In genomic region chr2:16067444-16068232, GRCh38 we compare ENCODE assay signal across 21 cellular contexts.
DNase-seq lines count a peak whose midpoint lies in the region; ATAC-seq and TF ChIP-seq lines count a peak whose summit lies in the region.
"Had no signal": no experiment of that assay in that cellular context is flagged by ENCODE, and none has a peak within 500 bp of the region (broad histone marks: within the 10 kb centered on the region; RNA-seq: fewer than 3 reads in every experiment).

No MANE protein-coding gene starts in this region.

- no peak for TF ChIP-seq CTCF in BE2C (IDR thresholded peaks at IDR 0.05; ENCODE audit: low read depth, low read length)
- TF ChIP-seq CTCF in WERI-Rb-1 (IDR thresholded peaks at IDR 0.05; ENCODE audit: low read depth, low read length) = no peak
- TF ChIP-seq CTCF in glutamatergic neuron (IDR thresholded peaks at IDR 0.05; ENCODE audit: partially characterized antibody, unreplicated experiment) = no peak

- H3K27ac Mint-ChIP-seq in glutamatergic neuron (ENCODE audit: unreplicated experiment) = peak overlapping the region; percentile 0
- no peak overlapping the region for H3K27ac Mint-ChIP-seq in activated T-cell treated with anti-CD3 and anti-CD28 coated beads, Interleukin-2, amount 50 U/mL, for 24 hours
- H3K27ac Mint-ChIP-seq: CD8-positive, alpha-beta memory T cell had no signal

- peaks cover 11% of the 10 kb centered on the region for H3K9me3 Mint-ChIP-seq in glutamatergic neuron (ENCODE audit: unreplicated experiment)
- H3K9me3 Mint-ChIP-seq in activated T-cell treated with anti-CD3 and anti-CD28 coated beads, Interleukin-2, amount 50 U/mL, for 24 hours = peaks cover 9% of the 10 kb centered on the region

- no peak overlapping the region for H3K4me3 Mint-ChIP-seq in glutamatergic neuron (ENCODE audit: unreplicated experiment)
- no peak overlapping the region for H3K4me3 Mint-ChIP-seq in activated T-cell treated with anti-CD3 and anti-CD28 coated beads, Interleukin-2, amount 50 U/mL, for 24 hours
- H3K4me3 Mint-ChIP-seq: CD8-positive, alpha-beta memory T cell had no signal

- H3K36me3 ChIP-seq in BE2C (no peaks in the 10 kb centered on the region), WERI-Rb-1 (no peaks in the 10 kb centered on the region)

- H3K4me1 ChIP-seq in BE2C = peaks cover 23% of the 10 kb centered on the region

- H3K36me3 Mint-ChIP-seq in glutamatergic neuron (ENCODE audit: unreplicated experiment) = peaks cover 10% of the 10 kb centered on the region
- peaks cover 2% of the 10 kb centered on the region for H3K36me3 Mint-ChIP-seq in activated T-cell treated with anti-CD3 and anti-CD28 coated beads, Interleukin-2, amount 50 U/mL, for 24 hours (ENCODE audit: low read depth)
- H3K36me3 Mint-ChIP-seq: CD8-positive, alpha-beta memory T cell had no signal

- H3K27me3 Mint-ChIP-seq in glutamatergic neuron (ENCODE audit: unreplicated experiment) = peaks cover 6% of the 10 kb centered on the region
- H3K27me3 Mint-ChIP-seq in activated T-cell treated with anti-CD3 and anti-CD28 coated beads, Interleukin-2, amount 50 U/mL, for 24 hours = no peaks in the 10 kb centered on the region

- peaks cover 5% of the 10 kb centered on the region for H3K4me1 Mint-ChIP-seq in glutamatergic neuron (ENCODE audit: low read depth, unreplicated experiment)
- H3K4me1 Mint-ChIP-seq in activated T-cell treated with anti-CD3 and anti-CD28 coated beads, Interleukin-2, amount 50 U/mL, for 24 hours (ENCODE audit: low read depth) = no peaks in the 10 kb centered on the region
- H3K4me1 Mint-ChIP-seq: CD8-positive, alpha-beta memory T cell had no signal

- no peak for ATAC-seq in HG02571 (IDR thresholded peaks at IDR 0.05; ENCODE audit: unreplicated experiment)

- no peaks in the 10 kb centered on the region for H3K27me3 ChIP-seq in BE2C
- H3K27me3 ChIP-seq in WERI-Rb-1 (ENCODE audit: insufficient read depth, low read depth, severe bottlenecking) = no peaks in the 10 kb centered on the region

- H3K4me3 ChIP-seq in BE2C (ENCODE audit: low read depth, low read length) (no peak overlapping the region), WERI-Rb-1 (ENCODE audit: low read depth, low read length) (peak overlapping the region; percentile 8; the same call in 1 of the 2 replicates)
- H3K4me3 ChIP-seq: PC-9, SK-N-MC had no signal

- H3K27ac ChIP-seq in WERI-Rb-1 = peak overlapping the region; percentile 96
- H3K27ac ChIP-seq: C4-2B, KMS-11, PC-9, SK-N-MC had no signal

- peaks cover 64% of the 10 kb centered on the region for H3K9me3 ChIP-seq in BE2C
- peaks cover 21% of the 10 kb centered on the region for H3K9me3 ChIP-seq in WERI-Rb-1 (ENCODE audit: severe bottlenecking)

- DNase-seq in BE2C (peak; percentile 99), WERI-Rb-1 (peak; percentile 99), glutamatergic neuron (no peak), retina (peak; percentile 74), DMS53 (lab: John Stamatoyannopoulos, UW) (no peak)
- DNase-seq in activated T-cell treated with anti-CD3 and anti-CD28 coated beads, Interleukin-2, amount 50 U/mL, for 24 hours = no peak
- DNase-seq: AML-193; CD8-positive, alpha-beta memory T cell; GDM1; IMR-90; NCI-H1092 treated with DMSO at 0.1 percent for 48 hours; NCI-H1436 treated with DMSO at 0.1 percent for 48 hours; NCI-H1930; NCI-H69; PC-9; RPMI8226; SHP77 treated with DMSO at 0.1 percent for 48 hours had no signal

Comparison
In these comparisons a context has a peak if more than half of its experiments do, and no peak if none do; other contexts are left out.
1. DNase-seq: peak in BE2C (single experiment), WERI-Rb-1 (single experiment) and retina (single experiment); none in glutamatergic neuron (single experiment), activated T-cell treated with anti-CD3 and anti-CD28 coated beads, Interleukin-2, amount 50 U/mL, for 24 hours (single experiment) and DMS53 (single experiment).